ENCODE assay signal across 15 cellular contexts in genomic region chr19:39951065-39951650, GRCh38. TPM values are rescaled to one million over a fixed set of nuclear protein-coding genes. Genes with fewer than 3 reads are reported as not detected.
DNase-seq lines count a peak whose midpoint lies in the region; ATAC-seq and TF ChIP-seq lines count a peak whose summit lies in the region.
"Had no signal": no experiment of that assay in that cellular context is flagged by ENCODE, and none has a peak within 500 bp of the region (broad histone marks: within the 10 kb centered on the region; RNA-seq: fewer than 3 reads in every experiment).

No MANE protein-coding gene starts in this region.

- H3K4me1 Mint-ChIP-seq in activated CD8-positive, alpha-beta T cell treated with anti-CD3 and anti-CD28 coated beads for 36 hours (ENCODE audit: low read depth): peaks cover 72% of the 10 kb centered on the region
- peaks cover 37 to 53% of the 10 kb centered on the region in 2 donors for H3K4me1 Mint-ChIP-seq in effector memory CD8-positive, alpha-beta T cell (ENCODE audit: low read depth in 2 of 2)
- peaks cover 93% of the 10 kb centered on the region for H3K4me1 Mint-ChIP-seq in stimulated activated naive CD8-positive, alpha-beta T cell treated with anti-CD3 and anti-CD28 coated beads, Interleukin-15, amount 100 ng/mL, for 72 hours
- H3K4me1 Mint-ChIP-seq: brain had no signal

- intact Hi-C loops in activated CD8-positive, alpha-beta T cell treated with anti-CD3 and anti-CD28 coated beads for 36 hours (cut with micrococcal nuclease): no loop called here

- H3K36me3 Mint-ChIP-seq in activated CD8-positive, alpha-beta T cell treated with anti-CD3 and anti-CD28 coated beads for 36 hours (ENCODE audit: low read depth): peaks cover 29% of the 10 kb centered on the region
- H3K36me3 Mint-ChIP-seq in effector memory CD8-positive, alpha-beta T cell (ENCODE audit: insufficient read depth): peaks cover 6% of the 10 kb centered on the region
- H3K36me3 Mint-ChIP-seq: brain, mesothelial cell of epicardium had no signal

- DNase-seq in activated CD8-positive, alpha-beta memory T cell treated with anti-CD3 and anti-CD28 coated beads for 24 hours: peak; percentile 55
- no peak for DNase-seq in activated CD8-positive, alpha-beta memory T cell treated with anti-CD3 and anti-CD28 coated beads, Interleukin-2, amount 50 U/mL, for 4 hours
- DNase-seq in activated CD8-positive, alpha-beta T cell treated with anti-CD3 and anti-CD28 coated beads for 36 hours: no peak
- no peak for DNase-seq in effector memory CD8-positive, alpha-beta T cell
- DNase-seq in stimulated activated naive CD8-positive, alpha-beta T cell treated with anti-CD3 and anti-CD28 coated beads, Interleukin-15, amount 100 ng/mL, for 72 hours: no peak
- DNase-seq in GDM1 (lab: John Stamatoyannopoulos, UW) (no peak), C1 segment of cervical spinal cord (lab: John Stamatoyannopoulos, UW) (no peak)
- DNase-seq: heart left ventricle; NCI-H2081 treated with DMSO at 0.1 percent for 48 hours; NCI-H526; Peyer's patch; stimulated activated CD4-positive, alpha-beta T cell treated with anti-CD3 and anti-CD28 coated beads, Interleukin-4, amount 100 ng/mL, for 24 hours had no signal

- H3K4me3 Mint-ChIP-seq in activated CD8-positive, alpha-beta T cell treated with anti-CD3 and anti-CD28 coated beads for 36 hours: peak overlapping the region; percentile 48
- peak overlapping the region in 1 of 2 donors; percentile 75 for H3K4me3 Mint-ChIP-seq in effector memory CD8-positive, alpha-beta T cell
- peak overlapping the region; percentile 88 to 89 for H3K4me3 Mint-ChIP-seq in stimulated activated naive CD8-positive, alpha-beta T cell treated with anti-CD3 and anti-CD28 coated beads, Interleukin-15, amount 100 ng/mL, for 72 hours
- H3K4me3 Mint-ChIP-seq: brain, mesothelial cell of epicardium had no signal

- POLR2A ChIA-PET in activated CD8-positive, alpha-beta T cell treated with anti-CD3 and anti-CD28 coated beads for 36 hours (lab: Charles Lee): interaction anchor here (1.0 to 2.4 kb wide), 3 partner anchors 8 to 45 kb away, joined by 4 to 21 read pairs (median 6); partner anchors contain the start of genes PSMC4 and ZNF546

- CTCF ChIA-PET in activated CD8-positive, alpha-beta T cell treated with anti-CD3 and anti-CD28 coated beads for 36 hours (lab: Charles Lee): interaction anchor here (1.5 to 2.2 kb wide), 2 partner anchors 9 to 19 kb away, joined by 6 to 11 read pairs; partner anchors contain the start of gene PSMC4

- ATAC-seq in activated CD8-positive, alpha-beta T cell treated with anti-CD3 and anti-CD28 coated beads for 36 hours: no peak
- no peak for ATAC-seq in effector memory CD8-positive, alpha-beta T cell (replicated peaks)
- ATAC-seq in stimulated activated naive CD8-positive, alpha-beta T cell treated with anti-CD3 and anti-CD28 coated beads, Interleukin-15, amount 100 ng/mL, for 72 hours: no peak
- no peak for ATAC-seq in HG03460 (IDR thresholded peaks at IDR 0.05; ENCODE audit: unreplicated experiment)
- ATAC-seq: heart left ventricle had no signal

- peaks cover 5% of the 10 kb centered on the region for H3K9me3 Mint-ChIP-seq in activated CD8-positive, alpha-beta T cell treated with anti-CD3 and anti-CD28 coated beads for 36 hours
- peaks cover 2 to 7% of the 10 kb centered on the region in 2 donors for H3K9me3 Mint-ChIP-seq in effector memory CD8-positive, alpha-beta T cell
- peaks cover 4 to 15% of the 10 kb centered on the region in 2 donors for H3K9me3 Mint-ChIP-seq in stimulated activated naive CD8-positive, alpha-beta T cell treated with anti-CD3 and anti-CD28 coated beads, Interleukin-15, amount 100 ng/mL, for 72 hours
- H3K9me3 Mint-ChIP-seq: brain, mesothelial cell of epicardium had no signal

- H3K27ac Mint-ChIP-seq in activated CD8-positive, alpha-beta T cell treated with anti-CD3 and anti-CD28 coated beads for 36 hours: peak overlapping the region; percentile 98
- H3K27ac Mint-ChIP-seq in effector memory CD8-positive, alpha-beta T cell: peak overlapping the region; percentile 92 to 94
- H3K27ac Mint-ChIP-seq in stimulated activated naive CD8-positive, alpha-beta T cell treated with anti-CD3 and anti-CD28 coated beads, Interleukin-15, amount 100 ng/mL, for 72 hours: peak overlapping the region; percentile 96 to 98
- H3K27ac Mint-ChIP-seq: brain, mesothelial cell of epicardium had no signal

- no peak for TF ChIP-seq CTCF in activated CD8-positive, alpha-beta T cell treated with anti-CD3 and anti-CD28 coated beads for 36 hours (IDR thresholded peaks at IDR 0.05)

- no peaks in the 10 kb centered on the region for H3K27me3 Mint-ChIP-seq in activated CD8-positive, alpha-beta T cell treated with anti-CD3 and anti-CD28 coated beads for 36 hours
- H3K27me3 Mint-ChIP-seq in effector memory CD8-positive, alpha-beta T cell: no peaks in the 10 kb centered on the region
- no peaks in the 10 kb centered on the region for H3K27me3 Mint-ChIP-seq in stimulated activated naive CD8-positive, alpha-beta T cell treated with anti-CD3 and anti-CD28 coated beads, Interleukin-15, amount 100 ng/mL, for 72 hours

RNA-seq across cellular contexts. Expression of gene FCGBP, which starts 16.7 kb away (rescaled TPM):
- 1 to 10 TPM; 4.8 to 6.9 TPM for total RNA-seq in activated CD8-positive, alpha-beta T cell treated with anti-CD3 and anti-CD28 coated beads for 36 hours

RNA-seq across cellular contexts. Expression of gene PSMC4, which starts 19.8 kb away (rescaled TPM):
- total RNA-seq in activated CD8-positive, alpha-beta T cell treated with anti-CD3 and anti-CD28 coated beads for 36 hours: 100 to 1,000 TPM; 105 to 107 TPM

RNA-seq across cellular contexts. Expression of gene ZNF546, which starts 45.7 kb away (rescaled TPM):
- total RNA-seq in activated CD8-positive, alpha-beta T cell treated with anti-CD3 and anti-CD28 coated beads for 36 hours: 1 to 10 TPM; 5.2 to 5.6 TPM
